11 cellular contexts compared by ENCODE assay signal in genomic region chr5:97167435-97167834, GRCh38. TPM values are rescaled to one million over a fixed set of nuclear protein-coding genes. Genes with fewer than 3 reads are reported as not detected.
DNase-seq lines count a peak whose midpoint lies in the region; ATAC-seq and TF ChIP-seq lines count a peak whose summit lies in the region.
"Had no signal": no experiment of that assay in that cellular context is flagged by ENCODE, and none has a peak within 500 bp of the region (broad histone marks: within the 10 kb centered on the region; RNA-seq: fewer than 3 reads in every experiment).

No MANE protein-coding gene starts in this region.

- H3K4me3 ChIP-seq in endocrine pancreas (ENCODE audit: control insufficient read depth, insufficient read depth, low read length) (peak overlapping the region; percentile 33), vagina (no peak overlapping the region)

- peaks cover 0 to 3% of the 10 kb centered on the region in 2 donors for H3K4me1 Mint-ChIP-seq in immature natural killer cell

- no peak overlapping the region for H3K4me3 Mint-ChIP-seq in immature natural killer cell

- no peaks in the 10 kb centered on the region for H3K27me3 Mint-ChIP-seq in immature natural killer cell (ENCODE audit: low read depth in 3 of 3)

- H3K36me3 ChIP-seq in endocrine pancreas (ENCODE audit: control insufficient read depth, insufficient read depth, low read length) (no peaks in the 10 kb centered on the region), vagina (peaks cover 0 to 57% of the 10 kb centered on the region in 2 donors)

- peaks cover 17% of the 10 kb centered on the region for H3K4me1 ChIP-seq in endocrine pancreas (ENCODE audit: control insufficient read depth, insufficient read depth, low read length)
- H3K4me1 ChIP-seq in vagina: no peaks in the 10 kb centered on the region

- no peak for DNase-seq in vagina (ENCODE audit: extremely low spot score in 2 of 2)
- DNase-seq in ureter (ENCODE audit: low spot score): no peak
- DNase-seq in immature natural killer cell: no peak
- DNase-seq in GM19238 (ENCODE audit: insufficient read length, low spot score): no peak
- DNase-seq: effector CD4-positive, alpha-beta T cell; stimulated activated CD4-positive, alpha-beta T cell treated with anti-CD3 and anti-CD28 coated beads, Interleukin-4, amount 100 ng/mL, for 24 hours had no signal

- no peak for TF ChIP-seq CTCF in vagina (IDR thresholded peaks at IDR 0.05)

- no peaks in the 10 kb centered on the region for H3K9me3 Mint-ChIP-seq in immature natural killer cell

- no peaks in the 10 kb centered on the region for H3K9me3 ChIP-seq in endocrine pancreas (ENCODE audit: control insufficient read depth, low read length)
- H3K9me3 ChIP-seq in vagina: no peaks in the 10 kb centered on the region

- TF ChIP-seq POLR2A in vagina (IDR thresholded peaks at IDR 0.05): no peak

- H3K27ac Mint-ChIP-seq in immature natural killer cell: peak overlapping the region in 3 of 6 donors; percentile 25 to 73 (median 30)

- intact Hi-C loops in vagina (cut with DNase I): loop anchor here (10.0 kb wide), 2 partner anchors 413 to 553 kb away; no protein-coding TSS in a partner anchor

- H3K36me3 Mint-ChIP-seq in immature natural killer cell: peaks cover 21 to 45% (median 24%) of the 10 kb centered on the region in 3 donors

- H3K27ac ChIP-seq in vagina: no peak overlapping the region
- H3K27ac ChIP-seq: VCaP had no signal

- no peaks in the 10 kb centered on the region for H3K27me3 ChIP-seq in endocrine pancreas (ENCODE audit: control insufficient read depth, insufficient read depth, low read length)
- no peaks in the 10 kb centered on the region for H3K27me3 ChIP-seq in vagina

- peak; percentile 59 for ATAC-seq in GM18517 (IDR thresholded peaks at IDR 0.05; ENCODE audit: unreplicated experiment)
- peak; percentile 64 for ATAC-seq in GM21447 (IDR thresholded peaks at IDR 0.05; ENCODE audit: unreplicated experiment)
- peak; percentile 51 for ATAC-seq in HG03457 (IDR thresholded peaks at IDR 0.05; ENCODE audit: unreplicated experiment)

- no peak overlapping the region for H3K9ac ChIP-seq in endocrine pancreas (ENCODE audit: control insufficient read depth, insufficient read depth, low read length)

RNA-seq across cellular contexts. Expression of gene RIOK2, which starts 15.6 kb away (rescaled TPM):
- 18.7 TPM for total RNA-seq in vagina
- 19.4 TPM for total RNA-seq in ureter
- 10 to 100 TPM; 10.6 to 15.8 (median 14.8) TPM for polyA plus RNA-seq in immature natural killer cell

RNA-seq across cellular contexts. Expression of gene LIX1, which starts 25.0 kb away (rescaled TPM):
- total RNA-seq in vagina (not detected), ureter (not detected)
- not detected for polyA plus RNA-seq in immature natural killer cell
